ENCODE assay signal across 8 cellular contexts in genomic region chr19:14004619-14005380, GRCh38. TPM values are rescaled to one million over a fixed set of nuclear protein-coding genes. Genes with fewer than 3 reads are reported as not detected.
A peak's percentile ranks its signal among the peaks of the same experiment; 100 is the strongest.
DNase-seq lines count a peak whose midpoint lies in the region; ATAC-seq and TF ChIP-seq lines count a peak whose summit lies in the region.

No MANE protein-coding gene starts in this region.

- TF ChIP-seq CTCF in MCF 10A (IDR thresholded peaks at IDR 0.05; ENCODE audit: unreplicated experiment), result no peak
- no peak for TF ChIP-seq CTCF in left lung (IDR thresholded peaks at IDR 0.05)

- peaks cover 4% of the 10 kb centered on the region for H3K4me1 Mint-ChIP-seq in MCF 10A (ENCODE audit: insufficient read depth, unreplicated experiment)

- peak overlapping the region in 1 of 2 donors; percentile 59 for H3K4me3 ChIP-seq in left lung
- peak overlapping the region in 4 of 5 donors; percentile 45 to 66 (median 55) for H3K4me3 ChIP-seq in subcutaneous abdominal adipose tissue (ENCODE audit: low read depth in 1 of 5, low read length in 5 of 5)

- peak overlapping the region; percentile 90 for H3K4me3 Mint-ChIP-seq in MCF 10A (ENCODE audit: unreplicated experiment)

- BruUV-seq in MCF 10A (replicated peaks; lab: Mats Ljungman, UMichigan), result no TSS peak

- DNase-seq in AML-193 (lab: John Stamatoyannopoulos, UW), result peak; percentile 55 to 62
- DNase-seq in MCF 10A (ENCODE audit: unreplicated experiment), result no peak
- peak; percentile 84 to 85 for DNase-seq in left lung
- DNase-seq in glomerular visceral epithelial cell (ENCODE audit: extremely low spot score), result no peak

- ATAC-seq in left lung, result peak; percentile 7
- no peak for ATAC-seq in HG03469 (IDR thresholded peaks at IDR 0.05; ENCODE audit: unreplicated experiment)
- no peak for ATAC-seq in GM21619 (IDR thresholded peaks at IDR 0.05; ENCODE audit: unreplicated experiment)

- no peaks in the 10 kb centered on the region for H3K27me3 Mint-ChIP-seq in MCF 10A (ENCODE audit: insufficient read depth, unreplicated experiment)

- H3K36me3 Mint-ChIP-seq in MCF 10A (ENCODE audit: insufficient read depth, unreplicated experiment), result peaks cover 19% of the 10 kb centered on the region

- no peaks in the 10 kb centered on the region for H3K36me3 ChIP-seq in KOPT-K1 (ENCODE audit: insufficient read depth, low read length)
- peaks cover 0 to 6% of the 10 kb centered on the region in 2 donors for H3K36me3 ChIP-seq in left lung
- no peaks in the 10 kb centered on the region for H3K36me3 ChIP-seq in subcutaneous abdominal adipose tissue (ENCODE audit: control insufficient read depth in 5 of 5, insufficient read depth in 5 of 5, low read length in 5 of 5)

- H3K27ac Mint-ChIP-seq in MCF 10A (ENCODE audit: low read depth, unreplicated experiment), result no peak overlapping the region

- POLR2A ChIA-PET in MCF 10A (lab: Yijun Ruan, JAX), result interaction anchor here (0.7 to 2.3 kb wide), 4 partner anchors 20 to 241 kb away, joined by 3 to 12 read pairs (median 5); partner anchors contain the start of genes DCAF15 and MRI1

- CTCF ChIA-PET in MCF 10A (lab: Yijun Ruan, JAX), result interaction anchor here (0.7 to 1.1 kb wide), 4 partner anchors 38 to 119 kb away, joined by 3 to 4 read pairs (median 4); no protein-coding TSS in a partner anchor

- H3K27me3 ChIP-seq in left lung (no peaks in the 10 kb centered on the region), subcutaneous abdominal adipose tissue (ENCODE audit: control insufficient read depth in 5 of 5, insufficient read depth in 4 of 5, low read length in 5 of 5) (no peaks in the 10 kb centered on the region)

- H3K4me1 ChIP-seq in left lung (peaks cover 26 to 40% of the 10 kb centered on the region in 2 donors), subcutaneous abdominal adipose tissue (ENCODE audit: control insufficient read depth in 5 of 5, insufficient read depth in 5 of 5, low read length in 5 of 5) (peaks cover 8 to 35% (median 33%) of the 10 kb centered on the region in 5 donors)

- H3K9me3 ChIP-seq in KOPT-K1 (ENCODE audit: insufficient read depth, low read length, poor library complexity, severe bottlenecking) (no peaks in the 10 kb centered on the region), left lung (no peaks in the 10 kb centered on the region), subcutaneous abdominal adipose tissue (ENCODE audit: control insufficient read depth in 5 of 5, low read length in 5 of 5) (no peaks in the 10 kb centered on the region)

- intact Hi-C loops in MCF 10A (cut with micrococcal nuclease) (no loop called here), left lung (cut with DNase I) (no loop called here)

- H3K9me3 Mint-ChIP-seq in MCF 10A (ENCODE audit: unreplicated experiment), result no peaks in the 10 kb centered on the region

- H3K27ac ChIP-seq in KOPT-K1 (ENCODE audit: low read depth, low read length, poor library complexity, severe bottlenecking) (peak overlapping the region; percentile 90), left lung (peak overlapping the region; percentile 99), subcutaneous abdominal adipose tissue (ENCODE audit: low read depth, low read length) (peak overlapping the region; percentile 93)

- H3K9ac ChIP-seq in subcutaneous abdominal adipose tissue (ENCODE audit: low read length in 5 of 5), result peak overlapping the region; percentile 8 to 64 (median 52)

RNA-seq across cellular contexts. Expression of gene RFX1, which starts 1.3 kb away (rescaled TPM):
- total RNA-seq in MCF 10A (2022) (16.8 and 17.7 TPM in 2 replicates), left lung (10 to 100 TPM; 16.3 to 17.4 TPM)

RNA-seq across cellular contexts. Expression of gene RLN3, which starts 23.1 kb away (rescaled TPM):
- total RNA-seq in MCF 10A (2022), result not detected in 2 replicates
- not detected for total RNA-seq in left lung

RNA-seq across cellular contexts. Expression of gene IL27RA, which starts 26.8 kb away (rescaled TPM):
- 1.7 and 2.7 TPM in 2 replicates for total RNA-seq in MCF 10A (2022)
- total RNA-seq in left lung, result 10 to 100 TPM; 14.0 to 17.4 TPM

RNA-seq across cellular contexts. Expression of gene DCAF15, which starts 52.5 kb away (rescaled TPM):
- total RNA-seq in MCF 10A (2022) (17.6 and 19.3 TPM in 2 replicates), left lung (10 to 100 TPM; 20.2 to 32.5 TPM)

RNA-seq across cellular contexts. Expression of gene PALM3, which starts 57.1 kb away (rescaled TPM):
- not detected in 2 replicates for total RNA-seq in MCF 10A (2022)
- 1 to 10 TPM; 6.0 to 8.7 TPM for total RNA-seq in left lung

Comparison
In these comparisons a context has a peak if more than half of its experiments do, and no peak if none do; other contexts are left out.
1. DNase-seq: peak in AML-193 (2 of 2) and left lung (2 of 2); none in MCF 10A (single experiment) and glomerular visceral epithelial cell (single experiment).
2. Peak in every context shown above with its lines, with median percentiles within 50 percentile points of each other: H3K27ac ChIP-seq.